ENCODE assay signal across 1 cellular context in genomic region chr10:132891313-132891712, GRCh38.
TF ChIP-seq lines count a peak whose summit lies in the region.

No MANE protein-coding gene starts in this region.

TF ChIP-seq in H1, 55 proteins besides CTCF, POLR2A, EP300 and RAD21:
- no peak for TF ChIP-seq TAF7 (optimal IDR thresholded peaks at IDR 0.05; ENCODE audit: borderline replicate concordance, low read depth, low read length)
